In genomic region chr12:120301962-120302815, GRCh38 we compare ENCODE assay signal across 8 cellular contexts. TPM values are rescaled to one million over a fixed set of nuclear protein-coding genes. Genes with fewer than 3 reads are reported as not detected.
DNase-seq lines count a peak whose midpoint lies in the region; ATAC-seq, FAIRE-seq and TF ChIP-seq lines count a peak whose summit lies in the region.

TSS of gene SIRT4 (plus strand) at chr12:120302321. CDS start at chr12:120303562, 1,241 bp downstream.

- peak in 3 of 4 experiments; percentile 32 to 86 (median 59) for TF ChIP-seq CTCF in gastroesophageal sphincter (IDR thresholded peaks at IDR 0.05)
- TF ChIP-seq CTCF in suprapubic skin (IDR thresholded peaks at IDR 0.05): peak; percentile 50 to 77

- no peaks in the 10 kb centered on the region for H3K36me3 ChIP-seq in HAP-1 (replicated peaks)
- H3K36me3 ChIP-seq in MG63: no peaks in the 10 kb centered on the region
- peaks cover 0 to 2% of the 10 kb centered on the region in 2 donors for H3K36me3 ChIP-seq in gastroesophageal sphincter
- no peaks in the 10 kb centered on the region for H3K36me3 ChIP-seq in suprapubic skin

- TF ChIP-seq POLR2A in gastroesophageal sphincter (IDR thresholded peaks at IDR 0.05) (no peak), suprapubic skin (IDR thresholded peaks at IDR 0.05) (no peak)

- DNase-seq in HAP-1 (ENCODE audit: low spot score in 2 of 2) (peak; percentile 92 to 94), MG63 (peak; percentile 83), SHP77 treated with DMSO at 0.1 percent for 48 hours (lab: John Stamatoyannopoulos, UW) (peak; percentile 78), non-pigmented ciliary epithelial cell (ENCODE audit: low read depth) (peak; percentile 87), suprapubic skin (ENCODE audit: low spot score in 2 of 2) (peak; percentile 91 to 93)
- DNase-seq in activated naive CD4-positive, alpha-beta T cell treated with Interleukin-2 at 50 U/mL for 16 hours: peak; percentile 88

- no peaks in the 10 kb centered on the region for H3K4me1 ChIP-seq in HAP-1
- peaks cover 0 to 20% (median 4%) of the 10 kb centered on the region in 3 donors for H3K4me1 ChIP-seq in gastroesophageal sphincter
- H3K4me1 ChIP-seq in suprapubic skin: peaks cover 14% of the 10 kb centered on the region

- H3K27ac ChIP-seq in gastroesophageal sphincter (peak within 1 kb of the TSS; percentile 64 to 82 (median 81)), suprapubic skin (no peak within 1 kb of the TSS)

- H3K4me3 ChIP-seq in HAP-1 (peak within 1 kb of the TSS; percentile 44), MG63 (peak within 1 kb of the TSS; percentile 87), gastroesophageal sphincter (peak within 1 kb of the TSS; percentile 70 to 86), suprapubic skin (peak within 1 kb of the TSS; percentile 69)

- TF ChIP-seq EP300 in gastroesophageal sphincter (IDR thresholded peaks at IDR 0.05): no peak
- no peak for TF ChIP-seq EP300 in suprapubic skin (IDR thresholded peaks at IDR 0.05)

- in situ Hi-C loops in HAP-1 (cut with MboI; ENCODE audit: low sequenced_read_pairs): no loop called here

- peak; percentile 97 for ATAC-seq in gastroesophageal sphincter

- 10 to 12% methylated on average over 19 to 23 of the region's 31 CpGs for WGBS in gastroesophageal sphincter (ENCODE audit: low coverage in 1 of 2), 2 donors
- WGBS in suprapubic skin: 9% methylated on average over 31 of the region's 31 CpGs

- H3K9me3 ChIP-seq in HAP-1 (no peaks in the 10 kb centered on the region), MG63 (no peaks in the 10 kb centered on the region), gastroesophageal sphincter (no peaks in the 10 kb centered on the region), suprapubic skin (no peaks in the 10 kb centered on the region)

- H3K27me3 ChIP-seq in HAP-1 (ENCODE audit: low read depth): no peaks in the 10 kb centered on the region
- H3K27me3 ChIP-seq in MG63: no peaks in the 10 kb centered on the region
- H3K27me3 ChIP-seq in gastroesophageal sphincter: no peaks in the 10 kb centered on the region
- H3K27me3 ChIP-seq in suprapubic skin: no peaks in the 10 kb centered on the region

- peak; percentile 98 for FAIRE-seq in G401.6 (lab: Jason Lieb, UNC)

RNA-seq across cellular contexts. Expression of gene SIRT4, which starts in this region (rescaled TPM):
- 0.33 TPM in 1 of 2 replicates, not detected in the other for total RNA-seq in MG63 (2014; rRNA removed; shearing (Covaris generic); ENCODE audit: low replicate concordance)
- total RNA-seq in gastroesophageal sphincter: 1 to 10 TPM in 3 of 4 donors, under 1 TPM in 1; 0.67 to 3.9 (median 3.7) TPM
- 1 to 10 TPM; 1.8 to 4.4 (median 3.6) TPM for total RNA-seq in suprapubic skin

Comparison
In these comparisons a context has a peak if more than half of its experiments do, and no peak if none do; other contexts are left out.
1. Peak in DNase-seq and H3K4me3 ChIP-seq in MG63; RNA of the gene not detected or under 1 TPM.